Comparison of ENCODE assay signal across 1 cellular context in genomic region chr11:14907411-14908213, GRCh38.
TF ChIP-seq lines count a peak whose summit lies in the region.

No MANE protein-coding gene starts in this region.

TF ChIP-seq in HepG2, 621 proteins besides CTCF, POLR2A, EP300 and RAD21 (continued from another document and continues in another):
- TF ChIP-seq ZNF687 (CRISPR knock-in tag; IDR thresholded peaks at IDR 0.05) (peak; percentile 73), ZSCAN21 (CRISPR knock-in tag; IDR thresholded peaks at IDR 0.05; ENCODE audit: borderline replicate concordance) (no peak), RBAK (CRISPR knock-in tag; IDR thresholded peaks at IDR 0.05) (no peak), CHCHD3 (CRISPR knock-in tag; IDR thresholded peaks at IDR 0.05) (0 out of 2 replicates have a peak, but pooled peaks have one; percentile 68), ARID2 (CRISPR knock-in tag; IDR thresholded peaks at IDR 0.05; ENCODE audit: borderline replicate concordance) (no peak), RARG (CRISPR knock-in tag; IDR thresholded peaks at IDR 0.05; ENCODE audit: low read depth) (no peak), MAZ (IDR thresholded peaks at IDR 0.05; ENCODE audit: borderline replicate concordance, low read depth, low read length) (no peak), MAZ (CRISPR knock-in tag; IDR thresholded peaks at IDR 0.05; ENCODE audit: low read depth) (peak; percentile 49; the same call in 1 of the 2 replicates), LCORL (IDR thresholded peaks at IDR 0.05) (no peak), LCORL (CRISPR knock-in tag; IDR thresholded peaks at IDR 0.05) (peak; percentile 68), CCDC6 (CRISPR knock-in tag; IDR thresholded peaks at IDR 0.05) (no peak), ZNF274 (CRISPR knock-in tag; IDR thresholded peaks at IDR 0.05) (peak; percentile 66; the same call in 1 of the 2 replicates), ZNF83 (CRISPR knock-in tag; IDR thresholded peaks at IDR 0.05; ENCODE audit: borderline replicate concordance) (0 out of 2 replicates have a peak, but pooled peaks have one; percentile 55), KLF6 (CRISPR knock-in tag; IDR thresholded peaks at IDR 0.05) (no peak), SNAPC2 (CRISPR knock-in tag; IDR thresholded peaks at IDR 0.05) (peak; percentile 70; the same call in 1 of the 2 replicates), ZNF569 (CRISPR knock-in tag; IDR thresholded peaks at IDR 0.05; ENCODE audit: borderline replicate concordance) (no peak), ZNF296 (CRISPR knock-in tag; conservative IDR thresholded peaks at IDR 0.05) (no peak), HMGXB4 (CRISPR knock-in tag; IDR thresholded peaks at IDR 0.05; ENCODE audit: borderline replicate concordance in 1 of 2, low read depth in 1 of 2) (peak; percentile 89 to 95), ZNF235 (CRISPR knock-in tag; IDR thresholded peaks at IDR 0.05; ENCODE audit: borderline replicate concordance) (no peak), ZNF33A (CRISPR knock-in tag; IDR thresholded peaks at IDR 0.05; ENCODE audit: borderline replicate concordance) (no peak), CCAR2 (optimal IDR thresholded peaks at IDR 0.05; ENCODE audit: low read depth, low read length) (no peak), ARNT2 (CRISPR knock-in tag; IDR thresholded peaks at IDR 0.05; ENCODE audit: low read depth) (0 out of 2 replicates have a peak, but pooled peaks have one; percentile 34), ATF4 (CRISPR knock-in tag; IDR thresholded peaks at IDR 0.05) (0 out of 4 replicates have a peak, but pooled peaks of 1 of the 2 experiments have one; percentile 37), ZNF562 (CRISPR knock-in tag; IDR thresholded peaks at IDR 0.05; ENCODE audit: borderline replicate concordance) (no peak), NFATC3 (CRISPR knock-in tag; IDR thresholded peaks at IDR 0.05) (0 out of 2 replicates have a peak, but pooled peaks have one; percentile 67), TFDP2 (CRISPR knock-in tag; IDR thresholded peaks at IDR 0.05) (no peak), ZNF326 (CRISPR knock-in tag; IDR thresholded peaks at IDR 0.05; ENCODE audit: borderline replicate concordance) (no peak), JDP2 (CRISPR knock-in tag; IDR thresholded peaks at IDR 0.05; ENCODE audit: borderline replicate concordance) (no peak), PCBP1 (IDR thresholded peaks at IDR 0.05; ENCODE audit: borderline replicate concordance, low read depth, low read length) (0 out of 2 replicates have a peak, but pooled peaks have one; percentile 44), BRF2 (CRISPR knock-in tag; IDR thresholded peaks at IDR 0.05) (peak; percentile 32; the same call in 1 of the 2 replicates), ZNF724P (CRISPR knock-in tag; IDR thresholded peaks at IDR 0.05; ENCODE audit: borderline replicate concordance) (peak; percentile 62; the same call in 1 of the 2 replicates), MTERF4 (CRISPR knock-in tag; IDR thresholded peaks at IDR 0.05) (peak; percentile 65), SP4 (CRISPR knock-in tag; IDR thresholded peaks at IDR 0.05) (no peak; the same call in 1 of the 2 replicates), CBX1 (IDR thresholded peaks at IDR 0.05; ENCODE audit: low read depth) (no peak), ZNF382 (CRISPR knock-in tag; IDR thresholded peaks at IDR 0.05; ENCODE audit: borderline replicate concordance) (no peak), ZNF644 (CRISPR knock-in tag; IDR thresholded peaks at IDR 0.05; ENCODE audit: low read depth) (peak; percentile 11; the same call in 1 of the 2 replicates), ZNF761 (CRISPR knock-in tag; conservative IDR thresholded peaks at IDR 0.05) (0 out of 2 replicates have a peak, but pooled peaks have one; percentile 16), ZFP91 (CRISPR knock-in tag; IDR thresholded peaks at IDR 0.05; ENCODE audit: borderline replicate concordance) (peak; percentile 64; the same call in 1 of the 2 replicates), CREB1 (IDR thresholded peaks at IDR 0.05) (no peak), CREB1 (CRISPR knock-in tag; IDR thresholded peaks at IDR 0.05) (no peak), MTA1 (CRISPR knock-in tag; IDR thresholded peaks at IDR 0.05; ENCODE audit: borderline replicate concordance) (0 out of 2 replicates have a peak, but pooled peaks have one; percentile 54), ZNF124 (CRISPR knock-in tag; IDR thresholded peaks at IDR 0.05) (peak; percentile 19; the same call in 1 of the 2 replicates), ZNF839 (CRISPR knock-in tag; IDR thresholded peaks at IDR 0.05; ENCODE audit: borderline replicate concordance) (no peak), ZNF598 (CRISPR knock-in tag; IDR thresholded peaks at IDR 0.05; ENCODE audit: borderline replicate concordance) (peak; percentile 91; the same call in 1 of the 2 replicates), ZFP1 (CRISPR knock-in tag; IDR thresholded peaks at IDR 0.05) (no peak), TEAD3 (CRISPR knock-in tag; optimal IDR thresholded peaks at IDR 0.05; ENCODE audit: borderline replicate concordance) (peak; percentile 53), CBX2 (IDR thresholded peaks at IDR 0.05; ENCODE audit: low read depth, low read length) (no peak), CBX2 (CRISPR knock-in tag; IDR thresholded peaks at IDR 0.05; ENCODE audit: low read depth) (0 out of 2 replicates have a peak, but pooled peaks have one; percentile 66), ZNF883 (CRISPR knock-in tag; IDR thresholded peaks at IDR 0.05; ENCODE audit: not compliant biosample characterization) (peak; percentile 54), ZNF691 (CRISPR knock-in tag; IDR thresholded peaks at IDR 0.05; ENCODE audit: borderline replicate concordance, low read depth) (0 out of 2 replicates have a peak, but pooled peaks have one; percentile 67), ETV5 (CRISPR knock-in tag; IDR thresholded peaks at IDR 0.05; ENCODE audit: borderline replicate concordance) (no peak), AHR (CRISPR knock-in tag; IDR thresholded peaks at IDR 0.05) (0 out of 2 replicates have a peak, but pooled peaks have one; percentile 37), SP5 (CRISPR knock-in tag; IDR thresholded peaks at IDR 0.05; ENCODE audit: borderline replicate concordance, low read depth) (no peak), ZNF205 (CRISPR knock-in tag; IDR thresholded peaks at IDR 0.05) (no peak)
